In the genomic region with DNA sequence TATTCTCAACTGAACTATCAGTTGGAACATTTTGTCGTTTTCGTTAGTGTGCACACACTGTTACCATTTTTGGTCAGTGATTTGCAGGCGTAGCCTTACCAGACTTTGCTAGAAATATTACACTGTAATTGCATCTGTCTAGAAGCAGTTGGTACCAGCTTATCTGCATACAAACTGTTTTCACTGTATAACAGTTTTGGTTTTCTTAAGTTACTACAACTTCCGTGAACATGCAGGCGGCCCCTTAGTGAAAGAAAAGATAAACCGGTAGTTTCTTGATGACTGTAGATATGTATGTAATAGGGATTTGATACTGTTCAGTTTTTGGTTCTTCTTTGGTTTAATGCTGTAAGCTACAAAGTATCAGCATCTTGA, we compare ENCODE assay signal across 8 cellular contexts. TPM values are rescaled to one million over a fixed set of nuclear protein-coding genes. Genes with fewer than 3 reads are reported as not detected.
DNase-seq lines count a peak whose midpoint lies in the region; ATAC-seq and TF ChIP-seq lines count a peak whose summit lies in the region.

No MANE protein-coding gene starts in this region.

- peak overlapping the region; percentile 88 for H3K4me3 Mint-ChIP-seq in activated CD4-positive, alpha-beta T cell treated with anti-CD3 and anti-CD28 coated beads for 36 hours
- H3K4me3 Mint-ChIP-seq in effector memory CD8-positive, alpha-beta T cell: peak overlapping the region; percentile 97 to 98

- H3K27ac ChIP-seq in OCI-LY1 (ENCODE audit: low read depth, low read length, poor library complexity, severe bottlenecking): peak overlapping the region; percentile 66

- peaks cover 3% of the 10 kb centered on the region for H3K36me3 Mint-ChIP-seq in activated CD4-positive, alpha-beta T cell treated with anti-CD3 and anti-CD28 coated beads for 36 hours (ENCODE audit: low read depth)
- peaks cover 19% of the 10 kb centered on the region for H3K36me3 Mint-ChIP-seq in effector memory CD8-positive, alpha-beta T cell (ENCODE audit: insufficient read depth)

- TF ChIP-seq CTCF in OCI-LY1 (IDR thresholded peaks at IDR 0.05; ENCODE audit: low read length): no peak

- H3K4me2 ChIP-seq in OCI-LY1 (ENCODE audit: low read length): peak overlapping the region; percentile 98

- H3K79me2 ChIP-seq in OCI-LY1 (ENCODE audit: insufficient read depth, low read length): peaks cover 7% of the 10 kb centered on the region; the same call in 1 of the 2 replicates

- H3F3A ChIP-seq in OCI-LY1 (ENCODE audit: insufficient read depth, low read length): no peaks in the 10 kb centered on the region; the same call in 1 of the 2 replicates

- no peak overlapping the region for H2AFZ ChIP-seq in OCI-LY1 (ENCODE audit: low read length)
- no peak overlapping the region for H2AFZ ChIP-seq in neuron (ENCODE audit: low read depth, low read length)

- no peaks in the 10 kb centered on the region for H3K9me3 Mint-ChIP-seq in activated CD4-positive, alpha-beta T cell treated with anti-CD3 and anti-CD28 coated beads for 36 hours (ENCODE audit: low read depth)
- H3K9me3 Mint-ChIP-seq in effector memory CD8-positive, alpha-beta T cell: no peaks in the 10 kb centered on the region

- DNase-seq in activated CD4-positive, alpha-beta T cell treated with anti-CD3 and anti-CD28 coated beads for 36 hours: peak; percentile 46
- DNase-seq in activated CD4-positive, alpha-beta T cell treated with anti-CD3 and anti-CD28 coated beads for 4 hours: no peak
- no peak for DNase-seq in effector memory CD8-positive, alpha-beta T cell
- DNase-seq in KG1 (lab: John Stamatoyannopoulos, UW) (no peak), NCI-H187 (lab: John Stamatoyannopoulos, UW) (no peak), NCI-H345 treated with DMSO at 0.1 percent for 48 hours (lab: John Stamatoyannopoulos, UW; ENCODE audit: unreplicated experiment) (no peak)

- intact Hi-C loops in activated CD4-positive, alpha-beta T cell treated with anti-CD3 and anti-CD28 coated beads for 36 hours (cut with DNase I, micrococcal nuclease): loop anchor here (2.0 to 5.0 kb wide), 5 partner anchors 34 to 396 kb away; partner anchors contain the start of genes MGME1 (in 1 of the 2), RRBP1 (in 1 of the 2) and SNX5 (in 1 of the 2)

- H3K36me3 ChIP-seq in OCI-LY1 (ENCODE audit: insufficient read depth, low read length): no peaks in the 10 kb centered on the region
- H3K36me3 ChIP-seq in neuron (ENCODE audit: insufficient read depth, low read length): no peaks in the 10 kb centered on the region

- POLR2A ChIA-PET in activated CD4-positive, alpha-beta T cell treated with anti-CD3 and anti-CD28 coated beads for 36 hours (lab: Charles Lee): interaction anchor here (0.5 to 2.4 kb wide), 5 partner anchors 8 to 395 kb away, joined by 3 to 13 read pairs (median 3); no protein-coding TSS in a partner anchor

- H3K27ac Mint-ChIP-seq in activated CD4-positive, alpha-beta T cell treated with anti-CD3 and anti-CD28 coated beads for 36 hours: peak overlapping the region; percentile 88
- peak overlapping the region; percentile 95 to 98 for H3K27ac Mint-ChIP-seq in effector memory CD8-positive, alpha-beta T cell

- peak; percentile 54 for ATAC-seq in activated CD4-positive, alpha-beta T cell treated with anti-CD3 and anti-CD28 coated beads for 36 hours
- peak; percentile 7 for ATAC-seq in effector memory CD8-positive, alpha-beta T cell (replicated peaks)

- peaks cover 3% of the 10 kb centered on the region for H3K27me3 Mint-ChIP-seq in activated CD4-positive, alpha-beta T cell treated with anti-CD3 and anti-CD28 coated beads for 36 hours
- H3K27me3 Mint-ChIP-seq in effector memory CD8-positive, alpha-beta T cell: no peaks in the 10 kb centered on the region

- H3K27me3 ChIP-seq in OCI-LY1 (ENCODE audit: insufficient read depth, low read length): no peaks in the 10 kb centered on the region
- no peaks in the 10 kb centered on the region for H3K27me3 ChIP-seq in neuron (ENCODE audit: insufficient read depth, low read length)

- H3K4me3 ChIP-seq in OCI-LY1 (ENCODE audit: low read depth, low read length, poor library complexity, severe bottlenecking) (peak overlapping the region; percentile 88), neuron (ENCODE audit: low read length) (peak overlapping the region; percentile 70)

- CTCF ChIA-PET in activated CD4-positive, alpha-beta T cell treated with anti-CD3 and anti-CD28 coated beads for 36 hours (lab: Charles Lee): interaction anchor here (0.9 to 2.3 kb wide), 8 partner anchors 9 to 394 kb away, joined by 3 to 8 read pairs (median 4); partner anchors contain the start of gene RRBP1

- H3K4me1 Mint-ChIP-seq in activated CD4-positive, alpha-beta T cell treated with anti-CD3 and anti-CD28 coated beads for 36 hours: peaks cover 26% of the 10 kb centered on the region
- H3K4me1 Mint-ChIP-seq in effector memory CD8-positive, alpha-beta T cell (ENCODE audit: low read depth in 2 of 2): peaks cover 20 to 41% of the 10 kb centered on the region in 2 donors

- no peaks in the 10 kb centered on the region for H3K9me3 ChIP-seq in OCI-LY1 (ENCODE audit: low read length)
- H3K9me3 ChIP-seq in neuron (ENCODE audit: low read length): no peaks in the 10 kb centered on the region

- peak overlapping the region; percentile 81 for H3K9ac ChIP-seq in OCI-LY1 (ENCODE audit: low read length)

- H3K9me2 ChIP-seq in OCI-LY1 (ENCODE audit: low read depth, low read length): no peaks in the 10 kb centered on the region

- no peaks in the 10 kb centered on the region; the same call in 1 of the 2 replicates for H4K20me1 ChIP-seq in OCI-LY1 (ENCODE audit: insufficient read depth, low read length)

- H3K4me1 ChIP-seq in OCI-LY1 (ENCODE audit: insufficient read depth, low read length, severe bottlenecking) (peaks cover 30% of the 10 kb centered on the region), neuron (ENCODE audit: insufficient read depth, low read length) (peaks cover 13% of the 10 kb centered on the region)

RNA-seq across cellular contexts. Expression of gene DSTN, which starts 1.3 kb away (rescaled TPM):
- 10 to 100 TPM; 66.2 to 68.4 TPM for total RNA-seq in activated CD4-positive, alpha-beta T cell treated with anti-CD3 and anti-CD28 coated beads for 36 hours

RNA-seq across cellular contexts. Expression of gene BFSP1, which starts 40.0 kb away (rescaled TPM):
- under 1 TPM; 0.12 to 0.23 TPM for total RNA-seq in activated CD4-positive, alpha-beta T cell treated with anti-CD3 and anti-CD28 coated beads for 36 hours
